34 cellular contexts compared by ENCODE assay signal in genomic region chr5:75375414-75375813, GRCh38.
"Had no signal": no experiment of that assay in that cellular context is flagged by ENCODE, and none has a peak within 500 bp of the region (broad histone marks: within the 10 kb centered on the region; RNA-seq: fewer than 3 reads in every experiment).

No MANE protein-coding gene starts in this region.

- H3K4me3 Mint-ChIP-seq: activated B cell treated with CpG ODN at 0.5 μM for 24 hours; activated CD8-positive, alpha-beta T cell treated with anti-CD3 and anti-CD28 coated beads for 36 hours; activated naive CD8-positive, alpha-beta T cell; activated T-cell treated with anti-CD3 and anti-CD28 coated beads, Interleukin-2, amount 50 U/mL, for 4 hours; activated T-helper 17 cell treated with anti-CD3 and anti-CD28 coated beads, Interleukin-2, amount 50 U/mL, for 72 hours; central memory CD8-positive, alpha-beta T cell; effector memory CD8-positive, alpha-beta T cell; T-helper 2 cell treated with Interferon-gamma antibody and Interleukin-4, amounts not matched to agents 5 μg/mL and 100 μg/mL, for 36 hours had no signal

- DNase-seq: activated B cell treated with CpG ODN at 0.5 μM for 24 hours; activated CD4-positive, alpha-beta T cell treated with anti-CD3 and anti-CD28 coated beads for 48 hours; activated CD4-positive, alpha-beta T cell treated with anti-CD3 and anti-CD28 coated beads, Interleukin-2, amount 50 U/mL, for 1 hour; activated CD4-positive, alpha-beta T cell treated with anti-CD3 and anti-CD28 coated beads, Interleukin-2, amount 50 U/mL, for 48 hours; activated CD8-positive, alpha-beta memory T cell treated with anti-CD3 and anti-CD28 coated beads for 24 hours; activated CD8-positive, alpha-beta T cell treated with anti-CD3 and anti-CD28 coated beads for 36 hours; activated effector memory CD4-positive, alpha-beta T cell treated with Interleukin-2 at 50 U/mL for 16 hours; activated gamma-delta T cell treated with Interleukin-2 at 50 U/mL for 16 hours; activated naive CD4-positive, alpha-beta T cell treated with anti-CD3 and anti-CD28 coated beads, Interleukin-2, amount 50 U/mL, for 16 hours; activated naive CD4-positive, alpha-beta T cell treated with Interleukin-2 at 50 U/mL for 16 hours; activated T-cell treated with anti-CD3 and anti-CD28 coated beads, Interleukin-2, amount 50 U/mL, for 4 hours; amniotic stem cell; anterior cingulate cortex; brain microvascular endothelial cell; cortex of kidney; dermis blood vessel endothelial cell; effector CD4-positive, alpha-beta T cell; effector memory CD8-positive, alpha-beta T cell; erythroblast; foreskin keratinocyte; heart right ventricle; hippocampal formation; T-helper 17 cell; T1000 had no signal

- H3K9me3 Mint-ChIP-seq: activated B cell treated with CpG ODN at 0.5 μM for 24 hours; activated CD8-positive, alpha-beta T cell treated with anti-CD3 and anti-CD28 coated beads for 36 hours; activated T-cell treated with anti-CD3 and anti-CD28 coated beads, Interleukin-2, amount 50 U/mL, for 4 hours; activated T-helper 17 cell treated with anti-CD3 and anti-CD28 coated beads, Interleukin-2, amount 50 U/mL, for 72 hours; central memory CD8-positive, alpha-beta T cell; effector memory CD8-positive, alpha-beta T cell; T-helper 2 cell treated with Interferon-gamma antibody and Interleukin-4, amounts not matched to agents 5 μg/mL and 100 μg/mL, for 36 hours had no signal

- H3K9me3 ChIP-seq: esophagus muscularis mucosa, gastroesophageal sphincter, heart right ventricle had no signal

- H3K27ac Mint-ChIP-seq: activated B cell treated with CpG ODN at 0.5 μM for 24 hours; activated CD8-positive, alpha-beta T cell treated with anti-CD3 and anti-CD28 coated beads for 36 hours; activated naive CD8-positive, alpha-beta T cell; activated T-helper 17 cell treated with anti-CD3 and anti-CD28 coated beads, Interleukin-2, amount 50 U/mL, for 72 hours; effector memory CD8-positive, alpha-beta T cell; T-helper 17 cell; T-helper 2 cell treated with Interferon-gamma antibody and Interleukin-4, amounts not matched to agents 5 μg/mL and 100 μg/mL, for 36 hours had no signal

- H3K4me1 Mint-ChIP-seq: activated B cell treated with CpG ODN at 0.5 μM for 24 hours; activated T-helper 17 cell treated with anti-CD3 and anti-CD28 coated beads, Interleukin-2, amount 50 U/mL, for 72 hours; central memory CD8-positive, alpha-beta T cell had no signal

- FAIRE-seq: astrocyte, bronchial epithelial cell, colon had no signal

- H3K4me3 ChIP-seq: esophagus muscularis mucosa, gastroesophageal sphincter, heart right ventricle had no signal

- H3K27me3 Mint-ChIP-seq: activated B cell treated with CpG ODN at 0.5 μM for 24 hours; activated CD8-positive, alpha-beta T cell treated with anti-CD3 and anti-CD28 coated beads for 36 hours; activated naive CD8-positive, alpha-beta T cell; activated T-helper 17 cell treated with anti-CD3 and anti-CD28 coated beads, Interleukin-2, amount 50 U/mL, for 72 hours; central memory CD8-positive, alpha-beta T cell; effector memory CD8-positive, alpha-beta T cell; T-helper 17 cell had no signal

- H3K27ac ChIP-seq: brain microvascular endothelial cell, esophagus muscularis mucosa, foreskin keratinocyte, gastroesophageal sphincter, heart right ventricle, VCaP had no signal
